Comparison of ENCODE assay signal across 9 cellular contexts in the genomic region with DNA sequence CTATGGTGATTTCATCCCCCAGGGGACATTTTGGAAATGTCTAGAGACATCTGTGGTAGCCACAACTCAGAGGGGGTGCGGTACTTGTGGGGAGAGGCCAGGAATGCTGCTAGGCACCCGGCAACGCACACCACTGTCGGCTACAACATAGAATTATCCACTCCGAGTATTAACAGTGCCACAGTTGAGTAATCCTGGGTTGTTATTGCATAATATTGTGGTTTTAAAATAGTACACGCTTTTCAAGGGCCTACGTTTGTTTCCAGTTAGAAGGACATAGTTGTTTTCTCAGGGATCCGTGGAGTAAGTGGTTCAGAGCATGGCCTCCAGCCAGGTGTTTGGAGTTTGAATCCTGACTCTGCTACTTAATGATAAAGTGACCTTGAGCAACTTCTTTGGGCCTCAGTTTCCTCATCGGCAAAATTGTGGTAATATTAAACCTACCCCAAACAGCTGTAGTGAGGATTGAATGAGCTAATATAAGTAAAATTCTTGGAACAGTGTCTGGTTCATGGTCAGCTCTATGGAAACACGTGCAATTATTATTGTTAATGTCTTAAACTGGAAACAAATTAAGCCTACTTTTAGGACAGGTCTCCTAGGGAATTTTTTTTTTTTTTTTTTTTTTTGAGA. TPM values are rescaled to one million over a fixed set of nuclear protein-coding genes. Genes with fewer than 3 reads are reported as not detected.
DNase-seq lines count a peak whose midpoint lies in the region; ATAC-seq and TF ChIP-seq lines count a peak whose summit lies in the region.
"Had no signal": no experiment of that assay in that cellular context is flagged by ENCODE, and none has a peak within 500 bp of the region (broad histone marks: within the 10 kb centered on the region; RNA-seq: fewer than 3 reads in every experiment).

No MANE protein-coding gene starts in this region.

- H3K9me3 Mint-ChIP-seq in activated T-helper 2 cell treated with anti-CD3 and anti-CD28 coated beads, Interferon-gamma antibody, Interleukin-2, Interleukin-4, amounts not matched to agents 10 μg/mL and 5 μg/mL and 100 μg/mL, durations not matched to agents 14 hours and 24 hours and 36 hours: peaks cover 14% of the 10 kb centered on the region

- H3K27ac Mint-ChIP-seq in activated T-helper 2 cell treated with anti-CD3 and anti-CD28 coated beads, Interferon-gamma antibody, Interleukin-2, Interleukin-4, amounts not matched to agents 10 μg/mL and 5 μg/mL and 100 μg/mL, durations not matched to agents 14 hours and 24 hours and 36 hours: no peak overlapping the region
- H3K27ac Mint-ChIP-seq: activated naive CD8-positive, alpha-beta T cell treated with anti-CD3 and anti-CD28 coated beads, Interleukin-2, amount 10 ng/mL, durations not matched to agents 7 days and 5 days had no signal

- TF ChIP-seq CTCF in AG09309 (IDR thresholded peaks at IDR 0.05; ENCODE audit: control insufficient read depth, insufficient read depth, low read depth, low read length, missing control alignments): no peak

- H3K9ac ChIP-seq in skeletal muscle tissue (ENCODE audit: low read depth in 1 of 3, low read length in 3 of 3): peak overlapping the region; percentile 47 to 58 (median 54)

- peaks cover 21% of the 10 kb centered on the region for H3K27me3 Mint-ChIP-seq in activated T-helper 2 cell treated with anti-CD3 and anti-CD28 coated beads, Interferon-gamma antibody, Interleukin-2, Interleukin-4, amounts not matched to agents 10 μg/mL and 5 μg/mL and 100 μg/mL, durations not matched to agents 14 hours and 24 hours and 36 hours (ENCODE audit: low read depth)

- no peaks in the 10 kb centered on the region for H3K36me3 ChIP-seq in skeletal muscle tissue (ENCODE audit: control insufficient read depth in 3 of 3, insufficient read depth in 3 of 3, low read length in 3 of 3)

- H3K4me3 ChIP-seq in AG09309 (ENCODE audit: control insufficient read depth, low read depth, low read length): no peak overlapping the region
- H3K4me3 ChIP-seq in skeletal muscle tissue (ENCODE audit: low read length in 3 of 3): peak overlapping the region; percentile 1 to 30 (median 30)

- H3K4me3 Mint-ChIP-seq in activated T-helper 2 cell treated with anti-CD3 and anti-CD28 coated beads, Interferon-gamma antibody, Interleukin-2, Interleukin-4, amounts not matched to agents 10 μg/mL and 5 μg/mL and 100 μg/mL, durations not matched to agents 14 hours and 24 hours and 36 hours (ENCODE audit: low read depth): no peak overlapping the region
- H3K4me3 Mint-ChIP-seq: activated naive CD8-positive, alpha-beta T cell treated with anti-CD3 and anti-CD28 coated beads, Interleukin-2, amount 10 ng/mL, durations not matched to agents 7 days and 5 days had no signal

- DNase-seq in AG09309 (ENCODE audit: low read depth) (peak; percentile 99), SIG-M5 treated with dmso at 0.1 percent for 504 hours (lab: John Stamatoyannopoulos, UW; ENCODE audit: unreplicated experiment) (peak; percentile 95), globus pallidus (ENCODE audit: low spot score) (peak; percentile 23), HUDEP-2 (lab: John Stamatoyannopoulos, UW; ENCODE audit: unreplicated experiment in 76 of 76) (no peak)
- no peak for DNase-seq in stimulated activated CD4-positive, alpha-beta T cell treated with anti-CD3 and anti-CD28 coated beads, Interleukin-15, amount 100 ng/mL, for 24 hours
- DNase-seq in activated T-helper 2 cell treated with anti-CD3 and anti-CD28 coated beads, Interferon-gamma antibody, Interleukin-2, Interleukin-4, amounts not matched to agents 10 μg/mL and 5 μg/mL and 100 μg/mL, durations not matched to agents 14 hours and 24 hours and 36 hours (ENCODE audit: low spot score): no peak
- DNase-seq: activated naive CD8-positive, alpha-beta T cell treated with anti-CD3 and anti-CD28 coated beads, Interleukin-2, amount 10 ng/mL, durations not matched to agents 7 days and 5 days had no signal

- ATAC-seq in HG02759 (IDR thresholded peaks at IDR 0.05; ENCODE audit: unreplicated experiment): peak; percentile 59

- peaks cover 13 to 25% (median 25%) of the 10 kb centered on the region in 3 donors for H3K4me1 ChIP-seq in skeletal muscle tissue (ENCODE audit: control insufficient read depth in 3 of 3, insufficient read depth in 3 of 3, low read length in 3 of 3)

- H3K9me3 ChIP-seq in skeletal muscle tissue (ENCODE audit: control insufficient read depth in 3 of 3, low read length in 3 of 3): no peaks in the 10 kb centered on the region

- no peaks in the 10 kb centered on the region for H3K27me3 ChIP-seq in skeletal muscle tissue (ENCODE audit: control insufficient read depth in 3 of 3, insufficient read depth in 3 of 3, low read length in 3 of 3)

- peak overlapping the region; percentile 91 for H3K27ac ChIP-seq in skeletal muscle tissue (ENCODE audit: low read depth, low read length)

- H3K4me1 Mint-ChIP-seq in activated T-helper 2 cell treated with anti-CD3 and anti-CD28 coated beads, Interferon-gamma antibody, Interleukin-2, Interleukin-4, amounts not matched to agents 10 μg/mL and 5 μg/mL and 100 μg/mL, durations not matched to agents 14 hours and 24 hours and 36 hours (ENCODE audit: low read depth): peaks cover 3% of the 10 kb centered on the region

- H3K36me3 Mint-ChIP-seq in activated T-helper 2 cell treated with anti-CD3 and anti-CD28 coated beads, Interferon-gamma antibody, Interleukin-2, Interleukin-4, amounts not matched to agents 10 μg/mL and 5 μg/mL and 100 μg/mL, durations not matched to agents 14 hours and 24 hours and 36 hours (ENCODE audit: low read depth): no peaks in the 10 kb centered on the region

- intact Hi-C loops in activated T-helper 2 cell treated with anti-CD3 and anti-CD28 coated beads, Interferon-gamma antibody, Interleukin-2, Interleukin-4, amounts not matched to agents 10 μg/mL and 5 μg/mL and 100 μg/mL, durations not matched to agents 14 hours and 24 hours and 36 hours (cut with micrococcal nuclease): no loop called here

RNA-seq across cellular contexts. Expression of a gene that starts 24.5 kb away (rescaled TPM):
- total RNA-seq in skeletal muscle tissue: 17.7 TPM
- total RNA-seq in activated T-helper 2 cell treated with anti-CD3 and anti-CD28 coated beads, Interferon-gamma antibody, Interleukin-2, Interleukin-4, amounts not matched to agents 10 μg/mL and 5 μg/mL and 100 μg/mL, durations not matched to agents 14 hours and 24 hours and 36 hours: not detected in 2 replicates

RNA-seq across cellular contexts. Expression of a gene that starts 25.1 kb away (rescaled TPM):
- 9.9 TPM for total RNA-seq in skeletal muscle tissue
- not detected in 2 replicates for total RNA-seq in activated T-helper 2 cell treated with anti-CD3 and anti-CD28 coated beads, Interferon-gamma antibody, Interleukin-2, Interleukin-4, amounts not matched to agents 10 μg/mL and 5 μg/mL and 100 μg/mL, durations not matched to agents 14 hours and 24 hours and 36 hours
- total RNA-seq: activated naive CD8-positive, alpha-beta T cell treated with anti-CD3 and anti-CD28 coated beads, Interleukin-2, amount 10 ng/mL, durations not matched to agents 7 days and 5 days had no signal

RNA-seq across cellular contexts. Expression of a gene that starts 53.1 kb away (rescaled TPM):
- not detected for total RNA-seq in skeletal muscle tissue
- total RNA-seq in activated T-helper 2 cell treated with anti-CD3 and anti-CD28 coated beads, Interferon-gamma antibody, Interleukin-2, Interleukin-4, amounts not matched to agents 10 μg/mL and 5 μg/mL and 100 μg/mL, durations not matched to agents 14 hours and 24 hours and 36 hours: not detected in 2 replicates
- total RNA-seq: activated naive CD8-positive, alpha-beta T cell treated with anti-CD3 and anti-CD28 coated beads, Interleukin-2, amount 10 ng/mL, durations not matched to agents 7 days and 5 days had no signal

Comparison
In these comparisons a context has a peak if more than half of its experiments do, and no peak if none do; other contexts are left out.
1. DNase-seq: peak in AG09309 (single experiment), SIG-M5 treated with dmso at 0.1 percent for 504 hours (single experiment) and globus pallidus (single experiment); none in stimulated activated CD4-positive, alpha-beta T cell treated with anti-CD3 and anti-CD28 coated beads, Interleukin-15, amount 100 ng/mL, for 24 hours (single experiment), HUDEP-2 (0 of 76) and activated T-helper 2 cell treated with anti-CD3 and anti-CD28 coated beads, Interferon-gamma antibody, Interleukin-2, Interleukin-4, amounts not matched to agents 10 μg/mL and 5 μg/mL and 100 μg/mL, durations not matched to agents 14 hours and 24 hours and 36 hours (single experiment).
2. RNA of a gene that starts 24.5 kb away (total RNA-seq): 17.7 TPM in skeletal muscle tissue (single experiment); not detected in activated T-helper 2 cell treated with anti-CD3 and anti-CD28 coated beads, Interferon-gamma antibody, Interleukin-2, Interleukin-4, amounts not matched to agents 10 μg/mL and 5 μg/mL and 100 μg/mL, durations not matched to agents 14 hours and 24 hours and 36 hours; every median in the first group is over 10 times any median in the second.
3. RNA of a gene that starts 25.1 kb away (total RNA-seq): 9.9 TPM in skeletal muscle tissue (single experiment); not detected in activated T-helper 2 cell treated with anti-CD3 and anti-CD28 coated beads, Interferon-gamma antibody, Interleukin-2, Interleukin-4, amounts not matched to agents 10 μg/mL and 5 μg/mL and 100 μg/mL, durations not matched to agents 14 hours and 24 hours and 36 hours; every median in the first group is over 10 times any median in the second.